ENCODE assay signal across 8 cellular contexts in the genomic region with DNA sequence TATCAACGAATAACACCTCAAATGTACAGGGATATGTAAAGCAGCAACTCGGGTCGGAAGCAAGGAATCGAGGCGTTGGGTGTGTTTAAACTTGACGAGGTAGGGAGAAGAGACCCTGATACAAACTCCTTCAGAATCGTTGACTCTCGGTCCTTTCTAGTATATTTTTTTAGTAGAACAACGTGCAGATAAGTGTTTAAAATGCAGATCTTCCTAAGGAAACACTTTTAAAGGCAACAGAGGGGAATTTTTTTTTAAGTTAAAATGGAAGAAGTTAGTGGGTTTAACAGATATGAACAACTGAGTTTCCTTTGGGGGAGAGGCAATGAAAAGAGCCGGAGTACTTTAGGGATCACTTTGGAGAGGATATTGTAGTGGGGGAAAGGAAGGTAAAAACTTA. TPM values are rescaled to one million over a fixed set of nuclear protein-coding genes. Genes with fewer than 3 reads are reported as not detected.
DNase-seq lines count a peak whose midpoint lies in the region; ATAC-seq and TF ChIP-seq lines count a peak whose summit lies in the region.

No MANE protein-coding gene starts in this region.

- H3K4me3 Mint-ChIP-seq in activated CD4-positive, alpha-beta T cell treated with anti-CD3 and anti-CD28 coated beads, Interleukin-2, amount 10 ng/mL, durations not matched to agents 7 days and 5 days = peak overlapping the region; percentile 96
- peak overlapping the region; percentile 90 for H3K4me3 Mint-ChIP-seq in activated naive CD8-positive, alpha-beta T cell

- H3K4me1 ChIP-seq in left lung (peaks cover 25 to 48% of the 10 kb centered on the region in 2 donors), thymus (ENCODE audit: control insufficient read depth, insufficient read depth, low read length) (peaks cover 6% of the 10 kb centered on the region)

- POLR2A ChIA-PET in activated CD4-positive, alpha-beta T cell treated with anti-CD3 and anti-CD28 coated beads, Interleukin-2, amount 10 ng/mL, durations not matched to agents 7 days and 5 days (lab: Charles Lee) = no interaction called here

- H3K27me3 Mint-ChIP-seq in activated CD4-positive, alpha-beta T cell treated with anti-CD3 and anti-CD28 coated beads, Interleukin-2, amount 10 ng/mL, durations not matched to agents 7 days and 5 days = no peaks in the 10 kb centered on the region
- no peaks in the 10 kb centered on the region for H3K27me3 Mint-ChIP-seq in activated naive CD8-positive, alpha-beta T cell

- no peak for ATAC-seq in left lung
- no peak for ATAC-seq in HG03135 (IDR thresholded peaks at IDR 0.05; ENCODE audit: unreplicated experiment)
- ATAC-seq in HG03354 (IDR thresholded peaks at IDR 0.05; ENCODE audit: poor library complexity, severe bottlenecking, unreplicated experiment) = no peak
- ATAC-seq in GM19395 (IDR thresholded peaks at IDR 0.05; ENCODE audit: unreplicated experiment) = no peak

- intact Hi-C loops in left lung (cut with DNase I) = no loop called here

- H3K27ac Mint-ChIP-seq in activated CD4-positive, alpha-beta T cell treated with anti-CD3 and anti-CD28 coated beads, Interleukin-2, amount 10 ng/mL, durations not matched to agents 7 days and 5 days = peak overlapping the region; percentile 78
- peak overlapping the region; percentile 98 for H3K27ac Mint-ChIP-seq in activated naive CD8-positive, alpha-beta T cell

- no peak for TF ChIP-seq CTCF in left lung (IDR thresholded peaks at IDR 0.05)

- H3K36me3 Mint-ChIP-seq in activated CD4-positive, alpha-beta T cell treated with anti-CD3 and anti-CD28 coated beads, Interleukin-2, amount 10 ng/mL, durations not matched to agents 7 days and 5 days (ENCODE audit: low read depth) = peaks cover 36% of the 10 kb centered on the region
- H3K36me3 Mint-ChIP-seq in activated naive CD8-positive, alpha-beta T cell = peaks cover 19% of the 10 kb centered on the region

- peaks cover 0 to 4% of the 10 kb centered on the region in 2 donors for H3K36me3 ChIP-seq in left lung
- no peaks in the 10 kb centered on the region for H3K36me3 ChIP-seq in thymus (ENCODE audit: control insufficient read depth, insufficient read depth)

- WGBS in thymus = 36% methylated on average over 10 of the region's 10 CpGs

- peak overlapping the region; percentile 97 to 99 for H3K27ac ChIP-seq in left lung
- H3K27ac ChIP-seq in thymus (ENCODE audit: low read depth) = no peak overlapping the region

- H3K9me3 ChIP-seq in left lung (no peaks in the 10 kb centered on the region), thymus (ENCODE audit: control insufficient read depth) (no peaks in the 10 kb centered on the region)

- H3K4me1 Mint-ChIP-seq in activated CD4-positive, alpha-beta T cell treated with anti-CD3 and anti-CD28 coated beads, Interleukin-2, amount 10 ng/mL, durations not matched to agents 7 days and 5 days = peaks cover 59% of the 10 kb centered on the region
- peaks cover 44% of the 10 kb centered on the region for H3K4me1 Mint-ChIP-seq in activated naive CD8-positive, alpha-beta T cell (ENCODE audit: low read depth)

- no peak for DNase-seq in activated CD4-positive, alpha-beta T cell treated with anti-CD3 and anti-CD28 coated beads, Interleukin-2, amount 10 ng/mL, durations not matched to agents 7 days and 5 days
- no peak for DNase-seq in activated CD4-positive, alpha-beta T cell treated with anti-CD3 and anti-CD28 coated beads for 4 hours
- DNase-seq in left lung = no peak

- H3K27me3 ChIP-seq in left lung (no peaks in the 10 kb centered on the region), thymus (ENCODE audit: control insufficient read depth, insufficient read depth) (no peaks in the 10 kb centered on the region)

- CTCF ChIA-PET in activated CD4-positive, alpha-beta T cell treated with anti-CD3 and anti-CD28 coated beads, Interleukin-2, amount 10 ng/mL, durations not matched to agents 7 days and 5 days (lab: Charles Lee) = interaction anchor here (1.0 to 1.5 kb wide), 2 partner anchors 9 to 36 kb away, joined by 3 to 4 read pairs; no protein-coding TSS in a partner anchor

- H3K4me3 ChIP-seq in left lung = peak overlapping the region; percentile 71 to 74
- H3K4me3 ChIP-seq in thymus (ENCODE audit: low read length) = peak overlapping the region; percentile 81

- H3K9me3 Mint-ChIP-seq in activated CD4-positive, alpha-beta T cell treated with anti-CD3 and anti-CD28 coated beads, Interleukin-2, amount 10 ng/mL, durations not matched to agents 7 days and 5 days = no peaks in the 10 kb centered on the region
- H3K9me3 Mint-ChIP-seq in activated naive CD8-positive, alpha-beta T cell (ENCODE audit: low read depth) = no peaks in the 10 kb centered on the region

RNA-seq across cellular contexts. Expression of a gene that starts 1.1 kb away (rescaled TPM):
- total RNA-seq in activated CD4-positive, alpha-beta T cell treated with anti-CD3 and anti-CD28 coated beads, Interleukin-2, amount 10 ng/mL, durations not matched to agents 7 days and 5 days = 10 to 100 TPM; 38.6 to 53.7 TPM
- total RNA-seq in left lung = 10 to 100 TPM; 50.9 to 56.8 TPM
- polyA plus RNA-seq in thymus = 22.9 TPM
